ENCODE assay signal across 8 cellular contexts in genomic region chr15:82108489-82109078, GRCh38.
DNase-seq lines count a peak whose midpoint lies in the region; ATAC-seq and TF ChIP-seq lines count a peak whose summit lies in the region.

No MANE protein-coding gene starts in this region.

- H3K4me2 ChIP-seq in fibroblast of lung (ENCODE audit: extremely low read depth, insufficient read depth, low read length) (no peak overlapping the region), parathyroid adenoma (ENCODE audit: low read length) (no peak overlapping the region)

- H3K27me3 ChIP-seq in fibroblast of lung (ENCODE audit: control insufficient read depth, insufficient read depth, low read length) (no peaks in the 10 kb centered on the region), parathyroid adenoma (ENCODE audit: control insufficient read depth, insufficient read depth, low read length) (no peaks in the 10 kb centered on the region), vagina (no peaks in the 10 kb centered on the region)

- H3K9ac ChIP-seq in fibroblast of lung (ENCODE audit: insufficient read depth, low read length) = no peak overlapping the region
- no peak overlapping the region for H3K9ac ChIP-seq in parathyroid adenoma

- in situ Hi-C loops in ACHN (cut with HindIII; ENCODE audit: low pct_ligation_motif_present, low pct_unique_long_range_greater_than_20kb, low sequenced_read_pairs) = no loop called here

- peak; percentile 83 to 90 for TF ChIP-seq CTCF in fibroblast of lung (conservative IDR thresholded peaks at IDR 0.05 in 1 of 2, IDR thresholded peaks at IDR 0.05 in 1 of 2; ENCODE audit: low read depth in 1 of 2, low read length in 2 of 2)
- peak; percentile 70 for TF ChIP-seq CTCF in parathyroid adenoma (IDR thresholded peaks at IDR 0.05)
- peak; percentile 33 to 42 (median 36) for TF ChIP-seq CTCF in vagina (IDR thresholded peaks at IDR 0.05)

- H4K20me1 ChIP-seq in fibroblast of lung (ENCODE audit: control insufficient read depth, extremely low read depth, insufficient read depth, low read length) = no peaks in the 10 kb centered on the region

- H3K27ac ChIP-seq in fibroblast of lung (ENCODE audit: insufficient read depth, low read length) (no peak overlapping the region), parathyroid adenoma (no peak overlapping the region), vagina (no peak overlapping the region)

- intact Hi-C loops in vagina (cut with DNase I) = no loop called here

- H3K9me3 ChIP-seq in fibroblast of lung (ENCODE audit: control insufficient read depth, insufficient read depth, low read depth, low read length) = no peaks in the 10 kb centered on the region
- H3K9me3 ChIP-seq in parathyroid adenoma (ENCODE audit: control insufficient read depth, low read length) = no peaks in the 10 kb centered on the region
- H3K9me3 ChIP-seq in vagina = no peaks in the 10 kb centered on the region

- H2AFZ ChIP-seq in fibroblast of lung (ENCODE audit: low read length) (no peak overlapping the region), parathyroid adenoma (no peak overlapping the region)

- H3K79me2 ChIP-seq in fibroblast of lung (ENCODE audit: control insufficient read depth, insufficient read depth, low read length) (no peaks in the 10 kb centered on the region), parathyroid adenoma (no peaks in the 10 kb centered on the region)

- no peaks in the 10 kb centered on the region for H3K36me3 ChIP-seq in fibroblast of lung (ENCODE audit: control insufficient read depth, insufficient read depth, low read length)
- no peaks in the 10 kb centered on the region for H3K36me3 ChIP-seq in parathyroid adenoma (ENCODE audit: control insufficient read depth, insufficient read depth, low read length)
- no peaks in the 10 kb centered on the region for H3K36me3 ChIP-seq in vagina

- no peak overlapping the region for H3K4me3 ChIP-seq in fibroblast of lung (replicated peaks in 1 of 4; ENCODE audit: control extremely low read depth in 1 of 4, insufficient read depth in 1 of 4, low read depth in 3 of 4, low read length in 4 of 4)
- H3K4me3 ChIP-seq in parathyroid adenoma (ENCODE audit: low read depth, low read length) = no peak overlapping the region
- H3K4me3 ChIP-seq in vagina = no peak overlapping the region

- ATAC-seq in GM18868 (IDR thresholded peaks at IDR 0.05; ENCODE audit: unreplicated experiment) (peak; percentile 96), HG03139 (IDR thresholded peaks at IDR 0.05; ENCODE audit: unreplicated experiment) (peak; percentile 89)

- TF ChIP-seq POLR2A in vagina (IDR thresholded peaks at IDR 0.05) = no peak

- DNase-seq in ACHN = peak; percentile 67
- DNase-seq in OCI-M1 (lab: John Stamatoyannopoulos, UW) = peak; percentile 85
- peak; percentile 59 for DNase-seq in activated T-cell treated with anti-CD3 and anti-CD28 coated beads for 4 hours
- DNase-seq in fibroblast of lung (ENCODE audit: low read depth in 2 of 2) = peak; percentile 38 to 48
- DNase-seq in vagina (ENCODE audit: extremely low spot score in 2 of 2) = no peak

- H3K4me1 ChIP-seq in fibroblast of lung (ENCODE audit: control insufficient read depth, extremely low read depth, insufficient read depth, low read length) = peaks cover 5% of the 10 kb centered on the region
- H3K4me1 ChIP-seq in parathyroid adenoma = no peaks in the 10 kb centered on the region
- H3K4me1 ChIP-seq in vagina = no peaks in the 10 kb centered on the region

Comparison
In these comparisons a context has a peak if more than half of its experiments do, and no peak if none do; other contexts are left out.
1. DNase-seq: peak in ACHN (single experiment), OCI-M1 (single experiment), activated T-cell treated with anti-CD3 and anti-CD28 coated beads for 4 hours (single experiment) and fibroblast of lung (2 of 2); none in vagina (0 of 2).
2. CTCF ChIP-seq: peak in every context shown above with its lines; median percentile 86 in fibroblast of lung; 70 in parathyroid adenoma; 36 in vagina.